8 cellular contexts compared by ENCODE assay signal in genomic region chr17:82287849-82288601, GRCh38. TPM values are rescaled to one million over a fixed set of nuclear protein-coding genes. Genes with fewer than 3 reads are reported as not detected.
A peak's percentile ranks its signal among the peaks of the same experiment; 100 is the strongest.
DNase-seq lines count a peak whose midpoint lies in the region; ATAC-seq and TF ChIP-seq lines count a peak whose summit lies in the region.

No MANE protein-coding gene starts in this region.

- H3K4me3 ChIP-seq in PC-3 (ENCODE audit: low read length): peak overlapping the region; percentile 35
- no peak overlapping the region for H3K4me3 ChIP-seq in fibroblast of pulmonary artery (replicated peaks; ENCODE audit: low read depth, low read length)

- H3K27ac Mint-ChIP-seq in HFFc6 (peak overlapping the region; percentile 40), mesothelial cell of epicardium (no peak overlapping the region)
- peak overlapping the region; percentile 17 for H3K27ac Mint-ChIP-seq in stimulated activated effector memory CD8-positive, alpha-beta T cell treated with anti-CD3 and anti-CD28 coated beads, Interleukin-12 subunit alpha, Interleukin-12 subunit beta, amount 100 ng/mL, for 72 hours

- H3K27ac ChIP-seq in PC-3 (ENCODE audit: low read length): peak overlapping the region; percentile 93

- H3K4me2 ChIP-seq in PC-3 (ENCODE audit: low read length): peak overlapping the region; percentile 74

- H3F3A ChIP-seq in PC-3 (ENCODE audit: low read length, unreplicated experiment): peaks cover 11% of the 10 kb centered on the region

- H3K27me3 Mint-ChIP-seq in HFFc6 (ENCODE audit: insufficient read depth): no peaks in the 10 kb centered on the region; the same call in 1 of the 2 replicates
- H3K27me3 Mint-ChIP-seq in mesothelial cell of epicardium (ENCODE audit: low read depth): no peaks in the 10 kb centered on the region

- H3K4me1 Mint-ChIP-seq in HFFc6 (ENCODE audit: low read depth) (peaks cover 37% of the 10 kb centered on the region), mesothelial cell of epicardium (peaks cover 17% of the 10 kb centered on the region)
- peaks cover 27% of the 10 kb centered on the region for H3K4me1 Mint-ChIP-seq in stimulated activated effector memory CD8-positive, alpha-beta T cell treated with anti-CD3 and anti-CD28 coated beads, Interleukin-12 subunit alpha, Interleukin-12 subunit beta, amount 100 ng/mL, for 72 hours

- CTCF ChIA-PET in PC-3 (lab: Charles Lee): no interaction called here

- H3K27me3 ChIP-seq in PC-3 (ENCODE audit: low read length): no peaks in the 10 kb centered on the region

- peak overlapping the region; percentile 64 for H3K9ac ChIP-seq in PC-3 (ENCODE audit: low read length)

- H3K4me3 Mint-ChIP-seq in HFFc6: peak overlapping the region; percentile 31
- H3K4me3 Mint-ChIP-seq in stimulated activated effector memory CD8-positive, alpha-beta T cell treated with anti-CD3 and anti-CD28 coated beads, Interleukin-12 subunit alpha, Interleukin-12 subunit beta, amount 100 ng/mL, for 72 hours: no peak overlapping the region
- H3K4me3 Mint-ChIP-seq in mesothelial cell of epicardium: no peak overlapping the region

- H3K36me3 Mint-ChIP-seq in HFFc6 (ENCODE audit: low read depth) (no peaks in the 10 kb centered on the region), mesothelial cell of epicardium (no peaks in the 10 kb centered on the region)
- H3K36me3 Mint-ChIP-seq in stimulated activated effector memory CD8-positive, alpha-beta T cell treated with anti-CD3 and anti-CD28 coated beads, Interleukin-12 subunit alpha, Interleukin-12 subunit beta, amount 100 ng/mL, for 72 hours: peaks cover 10% of the 10 kb centered on the region

- intact Hi-C loops in PC-3 (cut with micrococcal nuclease): loop anchor here (2.0 kb wide), 1 partner anchor 19 kb away; no protein-coding TSS in a partner anchor

- no peak for TF ChIP-seq CTCF in HFFc6 (IDR thresholded peaks at IDR 0.05)
- no peak for TF ChIP-seq CTCF in PC-3 (conservative IDR thresholded peaks at IDR 0.05; ENCODE audit: low read depth, low read length)
- TF ChIP-seq CTCF in fibroblast of pulmonary artery (IDR thresholded peaks at IDR 0.05; ENCODE audit: low read length, missing control alignments): no peak
- no peak for TF ChIP-seq CTCF in mesothelial cell of epicardium (IDR thresholded peaks at IDR 0.05; ENCODE audit: unreplicated experiment)

- DNase-seq in HFFc6 (peak; percentile 32), PC-3 (peak; percentile 88), fibroblast of pulmonary artery (ENCODE audit: low read depth) (peak; percentile 93), amygdala (lab: John Stamatoyannopoulos, UW) (no peak), mesothelial cell of epicardium (ENCODE audit: low spot score in 2 of 2, unreplicated experiment in 2 of 2) (no peak), NCI-H446 (lab: John Stamatoyannopoulos, UW) (no peak)
- DNase-seq in stimulated activated effector memory CD8-positive, alpha-beta T cell treated with anti-CD3 and anti-CD28 coated beads, Interleukin-12 subunit alpha, Interleukin-12 subunit beta, amount 100 ng/mL, for 72 hours (ENCODE audit: low spot score in 2 of 2): no peak

- ATAC-seq in PC-3 (peak; percentile 58), GM19395 (IDR thresholded peaks at IDR 0.05; ENCODE audit: unreplicated experiment) (no peak)
- ATAC-seq in stimulated activated effector memory CD8-positive, alpha-beta T cell treated with anti-CD3 and anti-CD28 coated beads, Interleukin-12 subunit alpha, Interleukin-12 subunit beta, amount 100 ng/mL, for 72 hours: no peak

- no peaks in the 10 kb centered on the region for H4K20me1 ChIP-seq in PC-3 (ENCODE audit: low read length)

- no TSS peak for BruUV-seq in PC-3 (replicated peaks; lab: Mats Ljungman, UMichigan)

- no peaks in the 10 kb centered on the region for H3K36me3 ChIP-seq in PC-3 (ENCODE audit: low read depth, low read length)

- H3K79me2 ChIP-seq in PC-3 (ENCODE audit: low read length): peaks cover 8% of the 10 kb centered on the region

- H3K4me1 ChIP-seq in PC-3 (ENCODE audit: insufficient read depth, low read length): peaks cover 41% of the 10 kb centered on the region

- H2AFZ ChIP-seq in PC-3 (ENCODE audit: low read length): peak overlapping the region; percentile 37; the same call in 1 of the 2 replicates

- H3K9me3 Mint-ChIP-seq in HFFc6: no peaks in the 10 kb centered on the region
- H3K9me3 Mint-ChIP-seq in stimulated activated effector memory CD8-positive, alpha-beta T cell treated with anti-CD3 and anti-CD28 coated beads, Interleukin-12 subunit alpha, Interleukin-12 subunit beta, amount 100 ng/mL, for 72 hours: no peaks in the 10 kb centered on the region
- H3K9me3 Mint-ChIP-seq in mesothelial cell of epicardium: peaks cover 5% of the 10 kb centered on the region

- no peaks in the 10 kb centered on the region for H3K9me3 ChIP-seq in PC-3 (ENCODE audit: low read length)

- H3K9me2 ChIP-seq in PC-3 (replicated peaks; ENCODE audit: low read length): no peaks in the 10 kb centered on the region

- POLR2A ChIA-PET in PC-3 (lab: Charles Lee; ENCODE audit: unreplicated experiment): no interaction called here

RNA-seq across cellular contexts. Expression of gene CSNK1D, which starts 14.5 kb away (rescaled TPM):
- total RNA-seq in HFFc6 (2021; fragmentation: NEBNext Ultra II Directional; extraction: Animal tissue kit (Norgen Biotek cat#: 25700)): 100 to 1,000 TPM; 116 to 128 (median 118) TPM
- total RNA-seq in PC-3 (2014; rRNA removed): 58.6 and 73.5 TPM in 2 replicates
- total RNA-seq in mesothelial cell of epicardium: 202 to 212 TPM (median 204 TPM) in 3 replicates

RNA-seq across cellular contexts. Expression of gene CD7, which starts 29.4 kb away (rescaled TPM):
- total RNA-seq in HFFc6 (2021; fragmentation: NEBNext Ultra II Directional; extraction: Animal tissue kit (Norgen Biotek cat#: 25700)): under 1 TPM in 1 of 6 experiments, not detected in 5; 0.20 TPM
- total RNA-seq in PC-3 (2014; rRNA removed) (0.15 and 0.98 TPM in 2 replicates), mesothelial cell of epicardium (0.83 to 1.4 TPM (median 1.2 TPM) in 3 replicates)

RNA-seq across cellular contexts. Expression of gene SECTM1, which starts 45.5 kb away (rescaled TPM):
- total RNA-seq in HFFc6 (2021; fragmentation: NEBNext Ultra II Directional; extraction: Animal tissue kit (Norgen Biotek cat#: 25700)): 1 to 10 TPM; 1.7 to 3.9 (median 2.8) TPM
- total RNA-seq in PC-3 (2014; rRNA removed) (56.0 and 61.7 TPM in 2 replicates), mesothelial cell of epicardium (5.8 to 7.0 TPM (median 7.0 TPM) in 3 replicates)

RNA-seq across cellular contexts. Expression of gene SLC16A3, which starts 59.2 kb away (rescaled TPM):
- 100 to 1,000 TPM; 475 to 624 (median 523) TPM for total RNA-seq in HFFc6 (2021; fragmentation: NEBNext Ultra II Directional; extraction: Animal tissue kit (Norgen Biotek cat#: 25700))
- total RNA-seq in PC-3 (2014; rRNA removed): 286 and 447 TPM in 2 replicates
- total RNA-seq in mesothelial cell of epicardium: 62.0 to 68.8 TPM (median 67.3 TPM) in 3 replicates

Comparison
In these comparisons a context has a peak if more than half of its experiments do, and no peak if none do; other contexts are left out.
1. DNase-seq: peak in HFFc6 (single experiment), PC-3 (single experiment) and fibroblast of pulmonary artery (single experiment); none in stimulated activated effector memory CD8-positive, alpha-beta T cell treated with anti-CD3 and anti-CD28 coated beads, Interleukin-12 subunit alpha, Interleukin-12 subunit beta, amount 100 ng/mL, for 72 hours (0 of 2), amygdala (0 of 56), mesothelial cell of epicardium (0 of 2) and NCI-H446 (0 of 2).